8 cellular contexts compared by ENCODE assay signal in the genomic region with DNA sequence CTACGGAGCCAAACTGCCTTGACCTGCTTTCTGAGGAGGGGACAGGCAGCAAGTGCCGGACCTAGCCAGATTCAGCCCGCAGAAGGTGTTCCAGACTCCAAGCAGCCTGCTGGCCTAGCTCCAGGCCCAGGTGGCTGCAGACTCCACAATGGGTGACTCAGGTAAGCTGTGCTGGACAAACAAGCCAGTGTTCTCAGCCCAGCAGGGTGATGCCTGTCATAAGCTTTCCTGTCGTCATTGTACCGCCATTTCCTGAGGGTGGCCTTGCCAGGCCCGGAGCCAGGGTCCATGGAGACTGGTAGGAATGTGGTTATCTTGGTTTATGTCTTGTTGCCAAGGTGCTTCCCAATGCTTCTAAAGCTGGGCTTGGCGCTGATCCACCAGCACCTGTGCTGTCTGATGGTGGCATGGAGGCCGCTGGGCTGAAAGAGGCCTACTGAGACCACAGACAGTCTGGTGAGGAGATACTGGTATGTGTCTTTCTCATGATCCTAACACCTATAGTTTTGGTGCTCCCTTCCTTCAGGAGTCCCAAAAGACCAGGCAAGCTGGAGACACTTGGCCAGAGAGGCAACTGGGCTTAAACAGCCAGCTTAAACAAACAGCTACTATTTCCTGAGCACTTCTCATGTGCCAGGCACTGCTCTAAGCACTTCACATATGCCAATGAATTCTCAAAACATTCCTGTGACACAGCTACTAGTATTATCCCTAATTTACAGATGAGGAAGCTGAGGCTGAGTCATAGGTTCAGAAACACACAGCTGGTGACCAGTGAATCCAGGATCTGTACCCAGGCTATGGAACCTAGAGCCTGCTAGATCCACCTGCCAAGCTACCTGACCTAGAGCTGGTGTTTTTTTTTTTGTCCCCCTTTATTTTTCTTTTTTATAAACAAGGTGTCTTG. TPM values are rescaled to one million over a fixed set of nuclear protein-coding genes. Genes with fewer than 3 reads are reported as not detected.
DNase-seq lines count a peak whose midpoint lies in the region; ATAC-seq and TF ChIP-seq lines count a peak whose summit lies in the region.
"Had no signal": no experiment of that assay in that cellular context is flagged by ENCODE, and none has a peak within 500 bp of the region (broad histone marks: within the 10 kb centered on the region; RNA-seq: fewer than 3 reads in every experiment).

No MANE protein-coding gene starts in this region.

- peaks cover 14% of the 10 kb centered on the region for H3K4me1 Mint-ChIP-seq in stimulated activated memory B cell treated with anti-CD40 and anti-IgM and Interleukin-4, amounts not matched to agents 10 μg/mL and 1 μg/mL and 100 μg/mL, for 72 hours

- H3K9me3 ChIP-seq in Peyer's patch: no peaks in the 10 kb centered on the region

- no peaks in the 10 kb centered on the region for H3K36me3 ChIP-seq in Peyer's patch

- peak; percentile 12 for DNase-seq in HS-27A (ENCODE audit: low read depth)
- DNase-seq in Peyer's patch: peak in 2 of 3 donors; percentile 51 to 64
- peak; percentile 36 for DNase-seq in fibroblast of pulmonary artery (ENCODE audit: low read depth)
- DNase-seq in epidermal melanocyte (ENCODE audit: insufficient read length, low spot score): no peak
- no peak for DNase-seq in T-helper 2 cell
- DNase-seq: activated gamma-delta T cell treated with Interleukin-2 at 50 U/mL for 16 hours had no signal

- TF ChIP-seq CTCF in Peyer's patch (IDR thresholded peaks at IDR 0.05) (no peak), fibroblast of pulmonary artery (IDR thresholded peaks at IDR 0.05; ENCODE audit: low read length, missing control alignments) (no peak)

- peak overlapping the region; percentile 79 for H3K27ac Mint-ChIP-seq in stimulated activated memory B cell treated with anti-CD40 and anti-IgM and Interleukin-4, amounts not matched to agents 10 μg/mL and 1 μg/mL and 100 μg/mL, for 72 hours

- no peak for ATAC-seq in stimulated activated memory B cell treated with anti-CD40 and anti-IgM and Interleukin-4, amounts not matched to agents 10 μg/mL and 1 μg/mL and 100 μg/mL, for 72 hours
- ATAC-seq in HG03139 (IDR thresholded peaks at IDR 0.05; ENCODE audit: unreplicated experiment): no peak

- H3K9me3 Mint-ChIP-seq in stimulated activated memory B cell treated with anti-CD40 and anti-IgM and Interleukin-4, amounts not matched to agents 10 μg/mL and 1 μg/mL and 100 μg/mL, for 72 hours: no peaks in the 10 kb centered on the region

- H3K4me1 ChIP-seq in Peyer's patch: no peaks in the 10 kb centered on the region

- no peaks in the 10 kb centered on the region for H3K27me3 ChIP-seq in Peyer's patch

- no peaks in the 10 kb centered on the region for H3K36me3 Mint-ChIP-seq in stimulated activated memory B cell treated with anti-CD40 and anti-IgM and Interleukin-4, amounts not matched to agents 10 μg/mL and 1 μg/mL and 100 μg/mL, for 72 hours

- H3K4me3 Mint-ChIP-seq in stimulated activated memory B cell treated with anti-CD40 and anti-IgM and Interleukin-4, amounts not matched to agents 10 μg/mL and 1 μg/mL and 100 μg/mL, for 72 hours: no peak overlapping the region

- H3K4me3 ChIP-seq in Peyer's patch (no peak overlapping the region), fibroblast of pulmonary artery (replicated peaks; ENCODE audit: low read depth, low read length) (no peak overlapping the region)

- peak overlapping the region in 1 of 4 donors; percentile 27 for H3K27ac ChIP-seq in Peyer's patch

- no peak for TF ChIP-seq POLR2A in Peyer's patch (IDR thresholded peaks at IDR 0.05)

- no peaks in the 10 kb centered on the region for H3K27me3 Mint-ChIP-seq in stimulated activated memory B cell treated with anti-CD40 and anti-IgM and Interleukin-4, amounts not matched to agents 10 μg/mL and 1 μg/mL and 100 μg/mL, for 72 hours

RNA-seq across cellular contexts. Expression of a gene that starts 42.0 kb away (rescaled TPM):
- total RNA-seq in Peyer's patch: 10 to 100 TPM in 2 of 4 donors, 1 to 10 TPM in 2; 3.8 to 11.9 (median 8.1) TPM

RNA-seq across cellular contexts. Expression of a gene that starts 56.4 kb away (rescaled TPM):
- total RNA-seq in Peyer's patch: 10 to 100 TPM; 33.5 to 59.4 (median 51.4) TPM

Comparison
In these comparisons a context has a peak if more than half of its experiments do, and no peak if none do; other contexts are left out.
1. DNase-seq: peak in HS-27A (single experiment), Peyer's patch (2 of 3) and fibroblast of pulmonary artery (single experiment); none in epidermal melanocyte (single experiment) and T-helper 2 cell (0 of 5).